Comparison of ENCODE assay signal across 2 cellular contexts in genomic region chr20:31476648-31477220, GRCh38.
TF ChIP-seq lines count a peak whose summit lies in the region.

No MANE protein-coding gene starts in this region.

TF ChIP-seq in SK-N-SH, 30 proteins besides CTCF, POLR2A, EP300 and RAD21:
- no peak for TF ChIP-seq TAF1 (IDR thresholded peaks at IDR 0.05; ENCODE audit: borderline replicate concordance, low read depth, low read length)
- peak; percentile 5; the same call in 1 of the 2 replicates for TF ChIP-seq TCF12 (IDR thresholded peaks at IDR 0.05)
- peak; percentile 34 for TF ChIP-seq JUND (IDR thresholded peaks at IDR 0.05)
- no peak for TF ChIP-seq USF2 (IDR thresholded peaks at IDR 0.05; ENCODE audit: borderline replicate concordance, low read depth, low read length)
- TF ChIP-seq, protein P1, sequence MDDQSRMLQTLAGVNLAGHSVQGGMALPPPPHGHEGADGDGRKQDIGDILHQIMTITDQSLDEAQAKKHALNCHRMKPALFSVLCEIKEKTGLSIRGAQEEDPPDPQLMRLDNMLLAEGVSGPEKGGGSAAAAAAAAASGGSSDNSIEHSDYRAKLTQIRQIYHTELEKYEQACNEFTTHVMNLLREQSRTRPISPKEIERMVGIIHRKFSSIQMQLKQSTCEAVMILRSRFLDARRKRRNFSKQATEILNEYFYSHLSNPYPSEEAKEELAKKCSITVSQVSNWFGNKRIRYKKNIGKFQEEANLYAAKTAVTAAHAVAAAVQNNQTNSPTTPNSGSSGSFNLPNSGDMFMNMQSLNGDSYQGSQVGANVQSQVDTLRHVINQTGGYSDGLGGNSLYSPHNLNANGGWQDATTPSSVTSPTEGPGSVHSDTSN (IDR thresholded peaks at IDR 0.05), result peak; percentile 21; the same call in 1 of the 2 replicates
- TF ChIP-seq, protein P2, sequence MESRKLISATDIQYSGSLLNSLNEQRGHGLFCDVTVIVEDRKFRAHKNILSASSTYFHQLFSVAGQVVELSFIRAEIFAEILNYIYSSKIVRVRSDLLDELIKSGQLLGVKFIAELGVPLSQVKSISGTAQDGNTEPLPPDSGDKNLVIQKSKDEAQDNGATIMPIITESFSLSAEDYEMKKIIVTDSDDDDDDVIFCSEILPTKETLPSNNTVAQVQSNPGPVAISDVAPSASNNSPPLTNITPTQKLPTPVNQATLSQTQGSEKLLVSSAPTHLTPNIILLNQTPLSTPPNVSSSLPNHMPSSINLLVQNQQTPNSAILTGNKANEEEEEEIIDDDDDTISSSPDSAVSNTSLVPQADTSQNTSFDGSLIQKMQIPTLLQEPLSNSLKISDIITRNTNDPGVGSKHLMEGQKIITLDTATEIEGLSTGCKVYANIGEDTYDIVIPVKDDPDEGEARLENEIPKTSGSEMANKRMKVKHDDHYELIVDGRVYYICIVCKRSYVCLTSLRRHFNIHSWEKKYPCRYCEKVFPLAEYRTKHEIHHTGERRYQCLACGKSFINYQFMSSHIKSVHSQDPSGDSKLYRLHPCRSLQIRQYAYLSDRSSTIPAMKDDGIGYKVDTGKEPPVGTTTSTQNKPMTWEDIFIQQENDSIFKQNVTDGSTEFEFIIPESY (IDR thresholded peaks at IDR 0.05; ENCODE audit: borderline replicate concordance, low read depth), result no peak
- TF ChIP-seq YY1 (IDR thresholded peaks at IDR 0.05; ENCODE audit: low read depth), result no peak
- TF ChIP-seq RXRA (IDR thresholded peaks at IDR 0.05; ENCODE audit: borderline replicate concordance, low read depth), result peak; percentile 44; the same call in 1 of the 2 replicates
- TF ChIP-seq CHD2 (IDR thresholded peaks at IDR 0.05; ENCODE audit: low read length, partially characterized antibody), result no peak
- TF ChIP-seq RCOR1 (IDR thresholded peaks at IDR 0.05; ENCODE audit: low read length), result no peak
- TF ChIP-seq ELF1 (IDR thresholded peaks at IDR 0.05), result no peak

TF ChIP-seq in SK-N-SH treated with all-trans-retinoic acid at 6 μM for 48 hours, 23 proteins besides CTCF, POLR2A, EP300 and RAD21:
- TF ChIP-seq BACH2 (CRISPR knock-in tag; IDR thresholded peaks at IDR 0.05; ENCODE audit: borderline replicate concordance) (no peak), SNAI2 (CRISPR knock-in tag; IDR thresholded peaks at IDR 0.05) (no peak), OSR1 (CRISPR knock-in tag; IDR thresholded peaks at IDR 0.05) (no peak), ZNF565 (CRISPR knock-in tag; conservative IDR thresholded peaks at IDR 0.05; ENCODE audit: low read depth) (no peak), ZFP30 (CRISPR knock-in tag; IDR thresholded peaks at IDR 0.05) (no peak), TOX (CRISPR knock-in tag; IDR thresholded peaks at IDR 0.05; ENCODE audit: borderline replicate concordance) (no peak), GLIS3 (CRISPR knock-in tag; IDR thresholded peaks at IDR 0.05) (no peak), ISL1 (CRISPR knock-in tag; IDR thresholded peaks at IDR 0.05) (no peak), ZFP3 (CRISPR knock-in tag; IDR thresholded peaks at IDR 0.05) (no peak), TCF4 (CRISPR knock-in tag; IDR thresholded peaks at IDR 0.05; ENCODE audit: borderline replicate concordance) (no peak), ESRRG (CRISPR knock-in tag; IDR thresholded peaks at IDR 0.05) (no peak), PATZ1 (CRISPR knock-in tag; IDR thresholded peaks at IDR 0.05; ENCODE audit: borderline replicate concordance) (no peak), ZC3H10 (CRISPR knock-in tag; IDR thresholded peaks at IDR 0.05) (no peak)
- TF ChIP-seq, protein P3, sequence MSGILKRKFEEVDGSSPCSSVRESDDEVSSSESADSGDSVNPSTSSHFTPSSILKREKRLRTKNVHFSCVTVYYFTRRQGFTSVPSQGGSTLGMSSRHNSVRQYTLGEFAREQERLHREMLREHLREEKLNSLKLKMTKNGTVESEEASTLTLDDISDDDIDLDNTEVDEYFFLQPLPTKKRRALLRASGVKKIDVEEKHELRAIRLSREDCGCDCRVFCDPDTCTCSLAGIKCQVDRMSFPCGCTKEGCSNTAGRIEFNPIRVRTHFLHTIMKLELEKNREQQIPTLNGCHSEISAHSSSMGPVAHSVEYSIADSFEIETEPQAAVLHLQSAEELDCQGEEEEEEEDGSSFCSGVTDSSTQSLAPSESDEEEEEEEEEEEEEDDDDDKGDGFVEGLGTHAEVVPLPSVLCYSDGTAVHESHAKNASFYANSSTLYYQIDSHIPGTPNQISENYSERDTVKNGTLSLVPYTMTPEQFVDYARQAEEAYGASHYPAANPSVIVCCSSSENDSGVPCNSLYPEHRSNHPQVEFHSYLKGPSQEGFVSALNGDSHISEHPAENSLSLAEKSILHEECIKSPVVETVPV (CRISPR knock-in tag; IDR thresholded peaks at IDR 0.05), result no peak
- TF ChIP-seq, protein P4, sequence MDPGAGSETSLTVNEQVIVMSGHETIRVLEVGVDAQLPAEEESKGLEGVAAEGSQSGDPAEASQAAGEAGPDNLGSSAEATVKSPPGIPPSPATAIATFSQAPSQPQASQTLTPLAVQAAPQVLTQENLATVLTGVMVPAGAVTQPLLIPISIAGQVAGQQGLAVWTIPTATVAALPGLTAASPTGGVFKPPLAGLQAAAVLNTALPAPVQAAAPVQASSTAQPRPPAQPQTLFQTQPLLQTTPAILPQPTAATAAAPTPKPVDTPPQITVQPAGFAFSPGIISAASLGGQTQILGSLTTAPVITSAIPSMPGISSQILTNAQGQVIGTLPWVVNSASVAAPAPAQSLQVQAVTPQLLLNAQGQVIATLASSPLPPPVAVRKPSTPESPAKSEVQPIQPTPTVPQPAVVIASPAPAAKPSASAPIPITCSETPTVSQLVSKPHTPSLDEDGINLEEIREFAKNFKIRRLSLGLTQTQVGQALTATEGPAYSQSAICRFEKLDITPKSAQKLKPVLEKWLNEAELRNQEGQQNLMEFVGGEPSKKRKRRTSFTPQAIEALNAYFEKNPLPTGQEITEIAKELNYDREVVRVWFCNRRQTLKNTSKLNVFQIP (CRISPR knock-in tag; IDR thresholded peaks at IDR 0.05; ENCODE audit: borderline replicate concordance, low read depth), result no peak
- TF ChIP-seq, protein P5, sequence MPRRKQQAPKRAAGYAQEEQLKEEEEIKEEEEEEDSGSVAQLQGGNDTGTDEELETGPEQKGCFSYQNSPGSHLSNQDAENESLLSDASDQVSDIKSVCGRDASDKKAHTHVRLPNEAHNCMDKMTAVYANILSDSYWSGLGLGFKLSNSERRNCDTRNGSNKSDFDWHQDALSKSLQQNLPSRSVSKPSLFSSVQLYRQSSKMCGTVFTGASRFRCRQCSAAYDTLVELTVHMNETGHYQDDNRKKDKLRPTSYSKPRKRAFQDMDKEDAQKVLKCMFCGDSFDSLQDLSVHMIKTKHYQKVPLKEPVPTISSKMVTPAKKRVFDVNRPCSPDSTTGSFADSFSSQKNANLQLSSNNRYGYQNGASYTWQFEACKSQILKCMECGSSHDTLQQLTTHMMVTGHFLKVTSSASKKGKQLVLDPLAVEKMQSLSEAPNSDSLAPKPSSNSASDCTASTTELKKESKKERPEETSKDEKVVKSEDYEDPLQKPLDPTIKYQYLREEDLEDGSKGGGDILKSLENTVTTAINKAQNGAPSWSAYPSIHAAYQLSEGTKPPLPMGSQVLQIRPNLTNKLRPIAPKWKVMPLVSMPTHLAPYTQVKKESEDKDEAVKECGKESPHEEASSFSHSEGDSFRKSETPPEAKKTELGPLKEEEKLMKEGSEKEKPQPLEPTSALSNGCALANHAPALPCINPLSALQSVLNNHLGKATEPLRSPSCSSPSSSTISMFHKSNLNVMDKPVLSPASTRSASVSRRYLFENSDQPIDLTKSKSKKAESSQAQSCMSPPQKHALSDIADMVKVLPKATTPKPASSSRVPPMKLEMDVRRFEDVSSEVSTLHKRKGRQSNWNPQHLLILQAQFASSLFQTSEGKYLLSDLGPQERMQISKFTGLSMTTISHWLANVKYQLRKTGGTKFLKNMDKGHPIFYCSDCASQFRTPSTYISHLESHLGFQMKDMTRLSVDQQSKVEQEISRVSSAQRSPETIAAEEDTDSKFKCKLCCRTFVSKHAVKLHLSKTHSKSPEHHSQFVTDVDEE (CRISPR knock-in tag; IDR thresholded peaks at IDR 0.05), result no peak
